Comparison of ENCODE assay signal across 13 cellular contexts in the genomic region with DNA sequence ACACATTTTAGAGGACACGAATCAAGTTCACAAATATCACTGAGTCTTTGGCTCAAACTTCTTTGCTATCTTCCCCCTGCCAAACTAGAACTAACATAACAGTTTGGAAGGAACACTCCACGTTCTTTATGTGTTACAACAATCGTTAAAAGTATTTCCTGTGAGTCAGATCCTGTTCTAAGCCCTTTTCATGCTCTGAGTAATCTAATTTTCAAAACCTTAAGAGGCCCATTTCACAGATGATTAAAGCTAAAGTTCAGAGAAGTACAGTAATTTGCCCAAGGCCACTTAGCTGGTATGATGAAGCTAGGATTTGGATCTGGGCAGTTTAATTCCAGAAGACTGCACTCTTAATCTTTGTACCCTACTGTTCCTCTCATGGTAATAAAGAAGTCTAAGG.
A peak's percentile ranks its signal among the peaks of the same experiment; 100 is the strongest.
DNase-seq lines count a peak whose midpoint lies in the region; TF ChIP-seq lines count a peak whose summit lies in the region.
"Had no signal": no experiment of that assay in that cellular context is flagged by ENCODE, and none has a peak within 500 bp of the region (broad histone marks: within the 10 kb centered on the region; RNA-seq: fewer than 3 reads in every experiment).

No MANE protein-coding gene starts in this region.

- H3K9me3 ChIP-seq in A673 (ENCODE audit: low read depth, low read length, poor library complexity, severe bottlenecking) (no peaks in the 10 kb centered on the region), adipocyte (ENCODE audit: control insufficient read depth, low read length) (no peaks in the 10 kb centered on the region)

- no peak overlapping the region for H3K4me3 ChIP-seq in A673 (ENCODE audit: low read depth, low read length, poor library complexity, severe bottlenecking)
- peak overlapping the region; percentile 55 for H3K4me3 ChIP-seq in adipocyte (ENCODE audit: low read length)
- no peak overlapping the region for H3K4me3 ChIP-seq in fibroblast of villous mesenchyme (ENCODE audit: low read depth, low read length)

- POLR2A ChIA-PET in A673 (lab: Charles Lee; ENCODE audit: low non-redundant PET) = no interaction called here

- no TSS peak for BruUV-seq in A673 (replicated peaks; lab: Mats Ljungman, UMichigan)

- DNase-seq in A673 (ENCODE audit: low spot score) (peak; percentile 90), HS-5 (ENCODE audit: low read depth) (peak; percentile 62), adipocyte (ENCODE audit: low read depth) (peak; percentile 71), fibroblast of villous mesenchyme (ENCODE audit: low read depth) (peak; percentile 61), DMS114 treated with DMSO at 0.1 percent for 48 hours (lab: John Stamatoyannopoulos, UW; ENCODE audit: unreplicated experiment) (no peak), COR-L47 (lab: John Stamatoyannopoulos, UW) (no peak), NCI-H510A (lab: John Stamatoyannopoulos, UW) (no peak)
- no peak for DNase-seq in activated naive CD4-positive, alpha-beta T cell treated with anti-CD3 and anti-CD28 coated beads, Interleukin-2, amount 50 U/mL, for 16 hours
- DNase-seq: activated CD8-positive, alpha-beta memory T cell treated with anti-CD3 and anti-CD28 coated beads, Interleukin-2, amount 50 U/mL, for 48 hours; anterior cingulate cortex; NCI-H187 treated with DMSO at 0.1 percent for 48 hours; occipital lobe; stimulated activated CD4-positive, alpha-beta T cell treated with anti-CD3 and anti-CD28 coated beads, Interleukin-1b, Interleukin-23, amount 100 ng/mL, for 48 hours had no signal

- peaks cover 44% of the 10 kb centered on the region for H3K27me3 ChIP-seq in A673 (replicated peaks; ENCODE audit: insufficient read depth, low read depth, low read length, poor library complexity)
- no peaks in the 10 kb centered on the region for H3K27me3 ChIP-seq in adipocyte (replicated peaks; ENCODE audit: control insufficient read depth, insufficient read depth, low read length)

- H3K36me3 ChIP-seq in A673 (ENCODE audit: insufficient read depth, low read length, poor library complexity, severe bottlenecking) (no peaks in the 10 kb centered on the region), adipocyte (ENCODE audit: control insufficient read depth, insufficient read depth, low read length, severe bottlenecking) (no peaks in the 10 kb centered on the region)

- intact Hi-C loops in A673 (cut with micrococcal nuclease; ENCODE audit: unreplicated experiment) = no loop called here

- CTCF ChIA-PET in A673 (lab: Charles Lee) = no interaction called here

- no peaks in the 10 kb centered on the region for H3K4me1 ChIP-seq in A673 (ENCODE audit: insufficient read depth, low read length, poor library complexity, severe bottlenecking)
- peaks cover 18% of the 10 kb centered on the region for H3K4me1 ChIP-seq in adipocyte (ENCODE audit: control insufficient read depth, insufficient read depth, low read length)

- H3K9ac ChIP-seq in adipocyte (ENCODE audit: low read length) = peak overlapping the region; percentile 83

- H3K27ac ChIP-seq in A673 (ENCODE audit: low read depth, low read length, poor library complexity, severe bottlenecking) = no peak overlapping the region

- no peak for TF ChIP-seq CTCF in A673 (conservative IDR thresholded peaks at IDR 0.05; ENCODE audit: low read depth, low read length)
- TF ChIP-seq CTCF in fibroblast of villous mesenchyme (IDR thresholded peaks at IDR 0.05; ENCODE audit: insufficient read depth, low read depth, low read length) = no peak

Comparison
In these comparisons a context has a peak if more than half of its experiments do, and no peak if none do; other contexts are left out.
1. DNase-seq: peak in A673 (single experiment), HS-5 (single experiment), adipocyte (single experiment) and fibroblast of villous mesenchyme (single experiment); none in activated naive CD4-positive, alpha-beta T cell treated with anti-CD3 and anti-CD28 coated beads, Interleukin-2, amount 50 U/mL, for 16 hours (single experiment), DMS114 treated with DMSO at 0.1 percent for 48 hours (single experiment), COR-L47 (single experiment) and NCI-H510A (single experiment).